Comparison of ENCODE assay signal across 16 cellular contexts in genomic region chr20:63664861-63665594, GRCh38. TPM values are rescaled to one million over a fixed set of nuclear protein-coding genes. Genes with fewer than 3 reads are reported as not detected.
DNase-seq lines count a peak whose midpoint lies in the region; ATAC-seq, FAIRE-seq and TF ChIP-seq lines count a peak whose summit lies in the region.
"Had no signal": no experiment of that assay in that cellular context is flagged by ENCODE, and none has a peak within 500 bp of the region (broad histone marks: within the 10 kb centered on the region; RNA-seq: fewer than 3 reads in every experiment).

No MANE protein-coding gene starts in this region.

- DNase-seq in left cardiac atrium (no peak), Right ventricle myocardium inferior (ENCODE audit: missing footprints) (no peak), GM12878 (ENCODE audit: low read depth, low spot score) (no peak), hypothalamus (lab: John Stamatoyannopoulos, UW) (peak in 32 of 51 donors; percentile 5 to 74 (median 44)), superior temporal gyrus (ENCODE audit: extremely low spot score) (peak; percentile 52), NCI-H524 (lab: John Stamatoyannopoulos, UW) (no peak), NCI-H510A (lab: John Stamatoyannopoulos, UW) (no peak)
- DNase-seq: activated CD8-positive, alpha-beta memory T cell treated with anti-CD3 and anti-CD28 coated beads, Interleukin-2, amount 10 ng/mL, durations not matched to agents 7 days and 5 days; activated naive CD4-positive, alpha-beta T cell treated with Interleukin-2 at 50 U/mL for 16 hours; NCI-H345; SW 1271 had no signal

- RAD21 ChIA-PET in GM12878 (lab: Charles Lee; ENCODE audit: unreplicated experiment): no interaction called here

- H3K27me3 ChIP-seq in GM12878 (replicated peaks in 1 of 2; ENCODE audit: control insufficient read depth in 2 of 2, insufficient read depth in 2 of 2, low read length in 1 of 2): no peaks in the 10 kb centered on the region
- H3K27me3 ChIP-seq: tibial nerve had no signal

- H3K36me3 ChIP-seq in GM12878 (ENCODE audit: control insufficient read depth in 2 of 2, insufficient read depth in 2 of 2, low read length in 1 of 2): peaks cover 8 to 18% of the 10 kb centered on the region in 2 experiments; a peak in 3 of 4 replicates

- intact Hi-C loops in left cardiac atrium (cut with DNase I): no loop called here
- intact Hi-C loops in Right ventricle myocardium inferior (cut with DNase I): no loop called here
- intact Hi-C loops in GM12878 (cut with micrococcal nuclease; ENCODE audit: unreplicated experiment): no loop called here

- TF ChIP-seq RAD21 in GM12878 (IDR thresholded peaks at IDR 0.05; ENCODE audit: insufficient read depth, low read depth, low read length): no peak

- WGBS in GM12878 (ENCODE audit: insufficient coverage, insufficient replicate concordance, low lambda C conversion rate, missing lambda C conversion rate): 77% methylated on average over 14 of the region's 18 CpGs

- H3K9ac ChIP-seq in GM12878 (ENCODE audit: control insufficient read depth, insufficient read depth, low read length): no peak overlapping the region

- no peaks in the 10 kb centered on the region for H3K9me3 ChIP-seq in GM12878 (replicated peaks; ENCODE audit: control insufficient read depth, insufficient read depth, low read length)
- H3K9me3 ChIP-seq: tibial nerve had no signal

- TF ChIP-seq CTCF in GM12878 (IDR thresholded peaks at IDR 0.05 in 2 of 3, conservative IDR thresholded peaks at IDR 0.05 in 1 of 3; ENCODE audit: control insufficient read depth in 2 of 3, extremely low read depth in 1 of 3, insufficient read depth in 1 of 3, low read depth in 3 of 3, low read length in 3 of 3): no peak

- FAIRE-seq in GM12878 (lab: Jason Lieb, UNC): no peak

- CTCF ChIA-PET in GM12878 (lab: Yijun Ruan, JAX): no interaction called here

- H3K4me3 ChIP-seq in GM12878: no peak overlapping the region
- H3K4me3 ChIP-seq: tibial nerve had no signal

- no peak overlapping the region for H3K4me2 ChIP-seq in GM12878 (ENCODE audit: control insufficient read depth, insufficient read depth)

- no peaks in the 10 kb centered on the region for H3K4me1 ChIP-seq in GM12878 (ENCODE audit: control insufficient read depth, insufficient read depth, low read length)

- BruUV-seq in GM12878 (replicated peaks; lab: Mats Ljungman, UMichigan): no TSS peak

- H3K79me2 ChIP-seq in GM12878 (ENCODE audit: control insufficient read depth, insufficient read depth, low read length): no peaks in the 10 kb centered on the region

- no peaks in the 10 kb centered on the region for H4K20me1 ChIP-seq in GM12878 (ENCODE audit: control insufficient read depth, insufficient read depth)

- no peak for TF ChIP-seq EP300 in GM12878 (IDR thresholded peaks at IDR 0.05; ENCODE audit: borderline replicate concordance in 1 of 2, control insufficient read depth in 1 of 2, low read depth in 2 of 2, low read length in 2 of 2)

- no peak overlapping the region for H2AFZ ChIP-seq in GM12878 (ENCODE audit: control insufficient read depth, low read depth, low read length)

- TF ChIP-seq POLR2A in GM12878 (IDR thresholded peaks at IDR 0.05; ENCODE audit: low read depth, low read length): no peak

- no peak overlapping the region for H3K27ac ChIP-seq in GM12878 (ENCODE audit: control insufficient read depth, insufficient read depth)
- H3K27ac ChIP-seq: tibial nerve, VCaP had no signal

- peak; percentile 19 to 76 for ATAC-seq in left cardiac atrium
- ATAC-seq in Right ventricle myocardium inferior: no peak
- no peak for ATAC-seq in GM12878
- no peak for ATAC-seq in GM18907 (IDR thresholded peaks at IDR 0.05; ENCODE audit: unreplicated experiment)
- ATAC-seq: activated CD8-positive, alpha-beta memory T cell treated with anti-CD3 and anti-CD28 coated beads, Interleukin-2, amount 10 ng/mL, durations not matched to agents 7 days and 5 days had no signal

- in situ Hi-C loops in GM12878 (cut with MboI): no loop called here

- SMC1A ChIA-PET in GM12878 (lab: Charles Lee; ENCODE audit: uncharacterized antibody, unreplicated experiment): no interaction called here

- POLR2A ChIA-PET in GM12878 (lab: Charles Lee): no interaction called here

RNA-seq across cellular contexts. Expression of gene RTEL1, which starts 6.9 kb away (rescaled TPM):
- 10 to 100 TPM; 13.5 to 17.3 TPM for total RNA-seq in left cardiac atrium
- total RNA-seq in Right ventricle myocardium inferior: 9.0 TPM
- total RNA-seq in GM12878 (2013; cell fraction: nucleolus; rRNA removed): 62.9 and 77.1 TPM in 2 replicates
- 14.5 and 18.0 TPM in 2 replicates for total RNA-seq in GM12878 (2014; rRNA removed)
- total RNA-seq in GM12878 (2014; rRNA removed; fragmentation: Illumina TruSeq; extraction: Trizol): 5.0 and 5.9 TPM in 2 replicates
- 29.5 and 37.2 TPM in 2 replicates for total RNA-seq in GM12878 (2021)
- 2.8 TPM for polyA plus RNA-seq in GM12878 (2011; ENCODE audit: low read depth)
- 7.5 and 14.9 TPM in 2 replicates for polyA plus RNA-seq in GM12878 (2011; rRNA removed)
- polyA plus RNA-seq in GM12878 (2011; cell fraction: cytosol; rRNA removed): 8.0 and 11.8 TPM in 2 replicates
- polyA plus RNA-seq in GM12878 (2011; cell fraction: nucleus; rRNA removed): 126 and 149 TPM in 2 replicates
- 7.2 and 10.1 TPM in 2 replicates for polyA plus RNA-seq in GM12878 (2012)
- polyA plus RNA-seq in GM12878 (2014; fragmentation: Illumina TruSeq; extraction: Trizol): 3.9 and 7.7 TPM in 2 replicates
- polyA plus RNA-seq in GM12878 (2014; fragmentation: Nextera tagmentation; extraction: Ambion mirVana): under 1 TPM in 1 of 2 experiments, not detected in 1; 0.40 TPM
- 15.8 and 16.8 TPM in 2 replicates for polyA plus RNA-seq in GM12878 (2014; rRNA removed)
- 10 to 100 TPM; 15.6 to 17.0 TPM for polyA plus RNA-seq in GM12878 (2016; fragmentation: Nextera tagmentation; extraction: Ambion mirVana)
- polyA minus RNA-seq in GM12878 (2011; rRNA and poly(A)+ RNA removed): 19.0 and 22.7 TPM in 2 replicates
- polyA minus RNA-seq in GM12878 (2011; cell fraction: cytosol; rRNA and poly(A)+ RNA removed): 6.0 and 6.1 TPM in 2 replicates
- polyA minus RNA-seq in GM12878 (2011; cell fraction: nucleus; rRNA and poly(A)+ RNA removed): 35.8 and 62.4 TPM in 2 replicates

RNA-seq across cellular contexts. Expression of gene STMN3, which starts 11.8 kb away (rescaled TPM):
- total RNA-seq in left cardiac atrium (1 to 10 TPM; 6.9 to 8.4 TPM), Right ventricle myocardium inferior (7.1 TPM), GM12878 (2014; rRNA removed) (2.1 and 3.6 TPM in 2 replicates), GM12878 (2014; rRNA removed; fragmentation: Illumina TruSeq; extraction: Trizol) (0.64 and 0.81 TPM in 2 replicates), GM12878 (2021) (2.1 and 2.5 TPM in 2 replicates)
- total RNA-seq in GM12878 (2013; cell fraction: nucleolus; rRNA removed): 5.0 and 5.2 TPM in 2 replicates
- polyA plus RNA-seq in GM12878 (2011; ENCODE audit: low read depth): 0.91 TPM
- polyA plus RNA-seq in GM12878 (2011; rRNA removed) (0.97 and 1.4 TPM in 2 replicates), GM12878 (2014; fragmentation: Illumina TruSeq; extraction: Trizol) (0.08 and 0.22 TPM in 2 replicates), GM12878 (2014; fragmentation: Nextera tagmentation; extraction: Ambion mirVana) (under 1 TPM in 1 of 2 experiments, not detected in 1; 0.09 TPM), GM12878 (2014; rRNA removed) (2.3 and 2.5 TPM in 2 replicates), GM12878 (2016; fragmentation: Nextera tagmentation; extraction: Ambion mirVana) (1 to 10 TPM; 1.0 to 1.5 TPM)
- polyA plus RNA-seq in GM12878 (2011; cell fraction: cytosol; rRNA removed): 1.6 and 3.8 TPM in 2 replicates
- 23.1 and 27.7 TPM in 2 replicates for polyA plus RNA-seq in GM12878 (2011; cell fraction: nucleus; rRNA removed)
- polyA plus RNA-seq in GM12878 (2012): 2.3 and 2.5 TPM in 2 replicates
- 0.80 and 0.93 TPM in 2 replicates for polyA minus RNA-seq in GM12878 (2011; rRNA and poly(A)+ RNA removed)
- 0.67 and 0.83 TPM in 2 replicates for polyA minus RNA-seq in GM12878 (2011; cell fraction: cytosol; rRNA and poly(A)+ RNA removed)
- 1.5 and 1.7 TPM in 2 replicates for polyA minus RNA-seq in GM12878 (2011; cell fraction: nucleus; rRNA and poly(A)+ RNA removed)

RNA-seq across cellular contexts. Expression of gene TNFRSF6B, which starts 31.4 kb away (rescaled TPM):
- total RNA-seq in left cardiac atrium (10 to 100 TPM in 1 of 2 donors, 1 to 10 TPM in 1; 1.4 to 10.1 TPM), Right ventricle myocardium inferior (1.0 TPM), GM12878 (2014; rRNA removed) (0.71 and 1.8 TPM in 2 replicates), GM12878 (2014; rRNA removed; fragmentation: Illumina TruSeq; extraction: Trizol) (not detected in 2 replicates), GM12878 (2021) (not detected in 2 replicates)
- total RNA-seq in GM12878 (2013; cell fraction: nucleolus; rRNA removed): not detected in 2 replicates
- not detected for polyA plus RNA-seq in GM12878 (2011; ENCODE audit: low read depth)
- polyA plus RNA-seq in GM12878 (2011; rRNA removed) (not detected in 2 replicates), GM12878 (2014; fragmentation: Illumina TruSeq; extraction: Trizol) (not detected in 2 replicates), GM12878 (2014; fragmentation: Nextera tagmentation; extraction: Ambion mirVana) (not detected), GM12878 (2014; rRNA removed) (1.9 and 2.2 TPM in 2 replicates), GM12878 (2016; fragmentation: Nextera tagmentation; extraction: Ambion mirVana) (under 1 TPM in 1 of 2 experiments, not detected in 1; 0.67 TPM)
- 0.75 and 1.7 TPM in 2 replicates for polyA plus RNA-seq in GM12878 (2011; cell fraction: cytosol; rRNA removed)
- 11.0 and 11.6 TPM in 2 replicates for polyA plus RNA-seq in GM12878 (2011; cell fraction: nucleus; rRNA removed)
- 0.38 and 0.65 TPM in 2 replicates for polyA plus RNA-seq in GM12878 (2012)
- polyA minus RNA-seq in GM12878 (2011; rRNA and poly(A)+ RNA removed): not detected in 2 replicates
- not detected in 2 replicates for polyA minus RNA-seq in GM12878 (2011; cell fraction: cytosol; rRNA and poly(A)+ RNA removed)
- polyA minus RNA-seq in GM12878 (2011; cell fraction: nucleus; rRNA and poly(A)+ RNA removed): not detected in 2 replicates
- total RNA-seq: activated CD8-positive, alpha-beta memory T cell treated with anti-CD3 and anti-CD28 coated beads, Interleukin-2, amount 10 ng/mL, durations not matched to agents 7 days and 5 days; mesothelial cell of epicardium; progenitor cell of endocrine pancreas had no signal

RNA-seq across cellular contexts. Expression of gene GMEB2, which starts 38.1 kb away (rescaled TPM):
- total RNA-seq in left cardiac atrium (1 to 10 TPM; 5.7 to 7.9 TPM), Right ventricle myocardium inferior (6.1 TPM), GM12878 (2014; rRNA removed) (14.8 and 15.1 TPM in 2 replicates), GM12878 (2014; rRNA removed; fragmentation: Illumina TruSeq; extraction: Trizol) (4.9 and 5.2 TPM in 2 replicates), GM12878 (2021) (13.3 and 14.8 TPM in 2 replicates)
- total RNA-seq in GM12878 (2013; cell fraction: nucleolus; rRNA removed): 15.7 and 19.8 TPM in 2 replicates
- 3.9 TPM for polyA plus RNA-seq in GM12878 (2011; ENCODE audit: low read depth)
- polyA plus RNA-seq in GM12878 (2011; rRNA removed) (6.9 and 10.8 TPM in 2 replicates), GM12878 (2014; fragmentation: Illumina TruSeq; extraction: Trizol) (3.1 and 5.4 TPM in 2 replicates), GM12878 (2014; fragmentation: Nextera tagmentation; extraction: Ambion mirVana) (under 1 TPM; 0.08 to 0.27 TPM), GM12878 (2014; rRNA removed) (12.7 and 14.2 TPM in 2 replicates), GM12878 (2016; fragmentation: Nextera tagmentation; extraction: Ambion mirVana) (1 to 10 TPM; 3.4 to 8.3 TPM)
- 12.9 and 14.5 TPM in 2 replicates for polyA plus RNA-seq in GM12878 (2011; cell fraction: cytosol; rRNA removed)
- 36.3 and 38.7 TPM in 2 replicates for polyA plus RNA-seq in GM12878 (2011; cell fraction: nucleus; rRNA removed)
- 10.0 and 11.3 TPM in 2 replicates for polyA plus RNA-seq in GM12878 (2012)
- 6.2 and 10.8 TPM in 2 replicates for polyA minus RNA-seq in GM12878 (2011; rRNA and poly(A)+ RNA removed)
- 5.2 and 5.7 TPM in 2 replicates for polyA minus RNA-seq in GM12878 (2011; cell fraction: cytosol; rRNA and poly(A)+ RNA removed)
- polyA minus RNA-seq in GM12878 (2011; cell fraction: nucleus; rRNA and poly(A)+ RNA removed): 5.2 and 7.2 TPM in 2 replicates

RNA-seq across cellular contexts. Expression of gene ARFRP1, which starts 42.7 kb away (rescaled TPM):
- 10 to 100 TPM; 36.8 to 44.9 TPM for total RNA-seq in left cardiac atrium
- 34.2 TPM for total RNA-seq in Right ventricle myocardium inferior
- 70.8 and 77.8 TPM in 2 replicates for total RNA-seq in GM12878 (2013; cell fraction: nucleolus; rRNA removed)
- total RNA-seq in GM12878 (2014; rRNA removed): 40.6 and 41.6 TPM in 2 replicates
- 18.2 and 21.6 TPM in 2 replicates for total RNA-seq in GM12878 (2014; rRNA removed; fragmentation: Illumina TruSeq; extraction: Trizol)
- total RNA-seq in GM12878 (2021): 52.1 and 55.1 TPM in 2 replicates
- polyA plus RNA-seq in GM12878 (2011; ENCODE audit: low read depth): 11.9 TPM
- polyA plus RNA-seq in GM12878 (2011; rRNA removed): 23.1 and 27.6 TPM in 2 replicates
- polyA plus RNA-seq in GM12878 (2011; cell fraction: cytosol; rRNA removed): 33.0 and 47.4 TPM in 2 replicates
- 80.3 and 106 TPM in 2 replicates for polyA plus RNA-seq in GM12878 (2011; cell fraction: nucleus; rRNA removed)
- polyA plus RNA-seq in GM12878 (2012): 27.1 and 27.9 TPM in 2 replicates
- polyA plus RNA-seq in GM12878 (2014; fragmentation: Illumina TruSeq; extraction: Trizol): 5.2 and 11.7 TPM in 2 replicates
- polyA plus RNA-seq in GM12878 (2014; fragmentation: Nextera tagmentation; extraction: Ambion mirVana): 1 to 10 TPM in 1 of 2 experiments, under 1 TPM in 1; 0.37 to 3.5 TPM
- polyA plus RNA-seq in GM12878 (2014; rRNA removed): 42.6 and 49.0 TPM in 2 replicates
- 10 to 100 TPM; 66.8 to 71.7 TPM for polyA plus RNA-seq in GM12878 (2016; fragmentation: Nextera tagmentation; extraction: Ambion mirVana)
- 22.1 and 28.6 TPM in 2 replicates for polyA minus RNA-seq in GM12878 (2011; rRNA and poly(A)+ RNA removed)
- 7.5 and 9.1 TPM in 2 replicates for polyA minus RNA-seq in GM12878 (2011; cell fraction: cytosol; rRNA and poly(A)+ RNA removed)
- 29.5 and 51.3 TPM in 2 replicates for polyA minus RNA-seq in GM12878 (2011; cell fraction: nucleus; rRNA and poly(A)+ RNA removed)

Comparison
In these comparisons a context has a peak if more than half of its experiments do, and no peak if none do; other contexts are left out.
1. ATAC-seq: peak in left cardiac atrium (2 of 2); none in Right ventricle myocardium inferior (single experiment), GM12878 (single experiment) and GM18907 (single experiment).
2. DNase-seq: peak in hypothalamus (32 of 51) and superior temporal gyrus (single experiment); none in left cardiac atrium (single experiment), Right ventricle myocardium inferior (single experiment), GM12878 (single experiment), NCI-H524 (0 of 2) and NCI-H510A (single experiment).